In genomic region chr6:53854843-53855567, GRCh38 we compare ENCODE assay signal across 10 cellular contexts.
DNase-seq lines count a peak whose midpoint lies in the region; ATAC-seq and TF ChIP-seq lines count a peak whose summit lies in the region.
"Had no signal": no experiment of that assay in that cellular context is flagged by ENCODE, and none has a peak within 500 bp of the region (broad histone marks: within the 10 kb centered on the region; RNA-seq: fewer than 3 reads in every experiment).

No MANE protein-coding gene starts in this region.

- H3K4me2 ChIP-seq in OCI-LY3 (ENCODE audit: low read length): peak overlapping the region; percentile 10
- H3K4me2 ChIP-seq in H9 (ENCODE audit: insufficient read depth, insufficient read length, low read length): no peak overlapping the region

- no peak overlapping the region for H3K4me3 Mint-ChIP-seq in H9

- peaks cover 18 to 25% of the 10 kb centered on the region in 2 experiments for H3K4me1 Mint-ChIP-seq in H9

- H3K9me3 Mint-ChIP-seq in H9: peaks cover 2 to 3% of the 10 kb centered on the region in 2 experiments; a peak in 1 of 5 replicates

- H3K4me1 ChIP-seq in OCI-LY3 (ENCODE audit: low read length) (peaks cover 16% of the 10 kb centered on the region), H9 (ENCODE audit: insufficient read depth, low read length) (no peaks in the 10 kb centered on the region)

- H2AK5ac ChIP-seq in H9 (ENCODE audit: insufficient read length, low read length): no peak overlapping the region

- no peak overlapping the region for H3K27ac Mint-ChIP-seq in H9

- DNase-seq in activated CD4-positive, CD25-positive, alpha-beta regulatory T cell (lab: John Stamatoyannopoulos, UW): no peak
- DNase-seq in renal cortical epithelial cell (ENCODE audit: low read depth) (peak; percentile 91), activated gamma-delta T cell (lab: John Stamatoyannopoulos, UW) (no peak), NCI-H146 (lab: John Stamatoyannopoulos, UW) (no peak), H9 (no peak)
- DNase-seq: activated effector memory CD4-positive, alpha-beta T cell treated with Interleukin-2 at 50 U/mL for 16 hours had no signal

- H3K79me1 ChIP-seq in H9 (ENCODE audit: insufficient read depth, low read depth, low read length, poor library complexity, severe bottlenecking): no peaks in the 10 kb centered on the region

- no peak overlapping the region for H4K91ac ChIP-seq in H9 (ENCODE audit: insufficient read length, low read depth, low read length)

- no peaks in the 10 kb centered on the region for H3K27me3 ChIP-seq in OCI-LY3 (ENCODE audit: low read depth, low read length)
- no peaks in the 10 kb centered on the region for H3K27me3 ChIP-seq in H9 (ENCODE audit: insufficient read depth, low read length)

- no peak overlapping the region for H3K4me3 ChIP-seq in OCI-LY3 (ENCODE audit: low read length)
- H3K4me3 ChIP-seq: SK-N-MC had no signal

- no peaks in the 10 kb centered on the region for H4K20me1 ChIP-seq in OCI-LY3 (ENCODE audit: insufficient read depth, low read length)
- H4K20me1 ChIP-seq in H9 (ENCODE audit: control insufficient read depth, insufficient read depth, insufficient read length): peaks cover 3% of the 10 kb centered on the region

- H2BK5ac ChIP-seq in H9 (ENCODE audit: insufficient read length, low read length): no peak overlapping the region

- H3K9ac ChIP-seq in OCI-LY3 (ENCODE audit: low read length) (no peak overlapping the region), H9 (ENCODE audit: extremely low read depth, insufficient read length, low read length) (no peak overlapping the region)

- no peak overlapping the region for H2BK12ac ChIP-seq in H9 (ENCODE audit: insufficient read length, low read depth, low read length)

- H2AFZ ChIP-seq in OCI-LY3 (ENCODE audit: low read depth, low read length): no peak overlapping the region
- no peak overlapping the region for H2AFZ ChIP-seq in H9 (ENCODE audit: low read length)

- H4K8ac ChIP-seq in H9 (replicated peaks; ENCODE audit: insufficient read length, low read depth, low read length): no peak overlapping the region

- H3K14ac ChIP-seq in H9 (ENCODE audit: insufficient read depth, low read length): no peak overlapping the region

- no peak overlapping the region for H2BK15ac ChIP-seq in H9 (ENCODE audit: low read depth, low read length)

- no peak overlapping the region for H3K4ac ChIP-seq in H9 (ENCODE audit: low read depth, low read length)

- H4K5ac ChIP-seq in H9 (ENCODE audit: insufficient read length, low read depth, low read length): no peak overlapping the region

- no peak overlapping the region for H3K23ac ChIP-seq in H9 (ENCODE audit: insufficient read length, low read depth, low read length)

- TF ChIP-seq CTCF in OCI-LY3 (IDR thresholded peaks at IDR 0.05; ENCODE audit: low read depth, low read length): no peak
- no peak for TF ChIP-seq CTCF in H9 (conservative IDR thresholded peaks at IDR 0.05)

- no peak overlapping the region for H3K56ac ChIP-seq in H9 (ENCODE audit: insufficient read length, low read depth, low read length)

- H3K27me3 Mint-ChIP-seq in H9 (ENCODE audit: low read depth): no peaks in the 10 kb centered on the region

- H3K79me2 ChIP-seq in OCI-LY3 (ENCODE audit: low read length): no peaks in the 10 kb centered on the region
- no peaks in the 10 kb centered on the region for H3K79me2 ChIP-seq in H9 (ENCODE audit: insufficient read depth, low read length)

- no CpG with 5 or more reads among the region's 5 CpGs for WGBS in H9 (ENCODE audit: extremely low coverage, insufficient read length, low lambda C conversion rate)

- no peak overlapping the region for H2BK20ac ChIP-seq in H9 (ENCODE audit: low read depth, low read length, poor library complexity, severe bottlenecking)

- peak; percentile 87 to 91 for ATAC-seq in activated CD4-positive, CD25-positive, alpha-beta regulatory T cell treated with anti-CD3 and anti-CD28 coated beads, Interleukin-2, amount 50 U/mL, for 24 hours
- ATAC-seq in HG02840 (IDR thresholded peaks at IDR 0.05; ENCODE audit: low FRiP score, unreplicated experiment): peak; percentile 85

- H3K9me3 ChIP-seq in OCI-LY3 (ENCODE audit: insufficient read depth, low read length) (no peaks in the 10 kb centered on the region), H9 (ENCODE audit: control insufficient read depth, low read depth, low read length) (no peaks in the 10 kb centered on the region)

- peaks cover 0 to 5% (median 5%) of the 10 kb centered on the region in 3 experiments; a peak in 4 of 7 replicates for H3K36me3 Mint-ChIP-seq in H9 (ENCODE audit: insufficient read depth in 1 of 3, low read depth in 3 of 3)

- no peak overlapping the region for H3K27ac ChIP-seq in OCI-LY3 (ENCODE audit: low read length)
- no peak overlapping the region for H3K27ac ChIP-seq in H9 (ENCODE audit: insufficient read length, low read depth, low read length)
- H3K27ac ChIP-seq: SK-N-MC had no signal

- H3T11ph ChIP-seq in H9 (ENCODE audit: low read length): no peak overlapping the region

- no peak overlapping the region for H2BK120ac ChIP-seq in H9 (ENCODE audit: low read depth, low read length, poor library complexity, severe bottlenecking)

- H3K36me3 ChIP-seq in OCI-LY3 (replicated peaks; ENCODE audit: low read depth, low read length): no peaks in the 10 kb centered on the region

- no peak overlapping the region for H3K18ac ChIP-seq in H9 (ENCODE audit: insufficient read length, low read depth, low read length)

- H3K23me2 ChIP-seq in H9 (ENCODE audit: insufficient read length, low read depth, low read length, poor library complexity, severe bottlenecking): no peaks in the 10 kb centered on the region
